In genomic region chr13:78875792-78876580, GRCh38 we compare ENCODE assay signal across 10 cellular contexts.
DNase-seq lines count a peak whose midpoint lies in the region; ATAC-seq, FAIRE-seq and TF ChIP-seq lines count a peak whose summit lies in the region.
"Had no signal": no experiment of that assay in that cellular context is flagged by ENCODE, and none has a peak within 500 bp of the region (broad histone marks: within the 10 kb centered on the region; RNA-seq: fewer than 3 reads in every experiment).

No MANE protein-coding gene starts in this region.

- H3K9ac ChIP-seq in DND-41 (ENCODE audit: low read depth, low read length) (no peak overlapping the region), SU-DHL-6 (ENCODE audit: low read length) (no peak overlapping the region)
- H3K9ac ChIP-seq: KMS-11 had no signal

- no peak overlapping the region for H3K4me3 ChIP-seq in DND-41 (ENCODE audit: low read depth in 1 of 2, low read length in 2 of 2)
- no peak overlapping the region for H3K4me3 ChIP-seq in SU-DHL-6 (ENCODE audit: insufficient read depth, low read length, poor library complexity, severe bottlenecking)
- H3K4me3 ChIP-seq in left ventricle myocardium inferior: no peak overlapping the region

- H3K4me1 ChIP-seq in DND-41 (ENCODE audit: insufficient read depth, low read length) (no peaks in the 10 kb centered on the region), left ventricle myocardium inferior (no peaks in the 10 kb centered on the region)

- H3K27ac ChIP-seq in DND-41 (ENCODE audit: low read length) (no peak overlapping the region), SU-DHL-6 (ENCODE audit: low read depth, low read length) (no peak overlapping the region), left ventricle myocardium inferior (replicated peaks) (no peak overlapping the region)
- H3K27ac ChIP-seq: KMS-11 had no signal

- H3K9me3 ChIP-seq in DND-41 (ENCODE audit: insufficient read depth, low read length, severe bottlenecking) (no peaks in the 10 kb centered on the region), SU-DHL-6 (ENCODE audit: insufficient read depth, low read length) (no peaks in the 10 kb centered on the region), left ventricle myocardium inferior (replicated peaks) (peaks cover 7% of the 10 kb centered on the region)

- no peaks in the 10 kb centered on the region for H3K79me2 ChIP-seq in DND-41 (ENCODE audit: insufficient read depth, low read length)
- H3K79me2 ChIP-seq in SU-DHL-6 (ENCODE audit: insufficient read depth, low read length): no peaks in the 10 kb centered on the region

- no peaks in the 10 kb centered on the region for H3K36me3 ChIP-seq in DND-41 (ENCODE audit: insufficient read depth, low read length)
- no peaks in the 10 kb centered on the region for H3K36me3 ChIP-seq in SU-DHL-6 (ENCODE audit: low read length)
- no peaks in the 10 kb centered on the region for H3K36me3 ChIP-seq in left ventricle myocardium inferior

- no peaks in the 10 kb centered on the region for H3K9me2 ChIP-seq in SU-DHL-6 (replicated peaks; ENCODE audit: insufficient read depth, low read length)

- no peak overlapping the region for H2AFZ ChIP-seq in DND-41 (ENCODE audit: low read depth, low read length)
- H2AFZ ChIP-seq in SU-DHL-6 (ENCODE audit: low read depth, low read length, severe bottlenecking): no peak overlapping the region

- ATAC-seq in DND-41 (ENCODE audit: insufficient read depth, low read depth) (peak; percentile 64; the same call in 2 of the 3 replicates), GM18858 (IDR thresholded peaks at IDR 0.05; ENCODE audit: unreplicated experiment) (peak; percentile 47), HG03066 (IDR thresholded peaks at IDR 0.05; ENCODE audit: low read depth, unreplicated experiment) (peak; percentile 57)

- peaks cover 5% of the 10 kb centered on the region for H3K27me3 ChIP-seq in DND-41 (ENCODE audit: insufficient read depth, low read length, poor library complexity)
- H3K27me3 ChIP-seq in SU-DHL-6 (ENCODE audit: low read length): no peaks in the 10 kb centered on the region
- H3K27me3 ChIP-seq in left ventricle myocardium inferior (ENCODE audit: low read depth): no peaks in the 10 kb centered on the region

- intact Hi-C loops in left ventricle myocardium inferior (cut with micrococcal nuclease): no loop called here

- no peak overlapping the region for H3K4me2 ChIP-seq in DND-41 (ENCODE audit: insufficient read depth, low read length)
- H3K4me2 ChIP-seq in SU-DHL-6 (ENCODE audit: low read depth, low read length, poor library complexity, severe bottlenecking): no peak overlapping the region
- H3K4me2 ChIP-seq: KMS-11 had no signal

- TF ChIP-seq CTCF in DND-41 (IDR thresholded peaks at IDR 0.05; ENCODE audit: borderline replicate concordance, extremely low read depth, low read length, poor library complexity, severe bottlenecking) (peak; percentile 45), SU-DHL-6 (IDR thresholded peaks at IDR 0.05; ENCODE audit: insufficient read depth, low read length, poor library complexity, severe bottlenecking) (peak; percentile 22), left ventricle myocardium inferior (IDR thresholded peaks at IDR 0.05; ENCODE audit: borderline replicate concordance) (no peak)

- FAIRE-seq in RCC 7860 (lab: Jason Lieb, UNC): no peak
- FAIRE-seq: TTC549 had no signal

- H4K20me1 ChIP-seq in DND-41 (ENCODE audit: insufficient read depth, low read length): no peaks in the 10 kb centered on the region
- H4K20me1 ChIP-seq in SU-DHL-6 (ENCODE audit: low read depth, low read length): no peaks in the 10 kb centered on the region

- DNase-seq in DND-41 (peak; percentile 20), left ventricle myocardium inferior (no peak), RCC 7860 (ENCODE audit: low spot score) (no peak), NCI-H1105 treated with DMSO at 0.1 percent for 48 hours (lab: John Stamatoyannopoulos, UW) (no peak), medulla oblongata (ENCODE audit: extremely low spot score) (no peak)

- no peaks in the 10 kb centered on the region for H3F3A ChIP-seq in SU-DHL-6 (ENCODE audit: insufficient read depth)
